Comparison of ENCODE assay signal across 23 cellular contexts in the genomic region with DNA sequence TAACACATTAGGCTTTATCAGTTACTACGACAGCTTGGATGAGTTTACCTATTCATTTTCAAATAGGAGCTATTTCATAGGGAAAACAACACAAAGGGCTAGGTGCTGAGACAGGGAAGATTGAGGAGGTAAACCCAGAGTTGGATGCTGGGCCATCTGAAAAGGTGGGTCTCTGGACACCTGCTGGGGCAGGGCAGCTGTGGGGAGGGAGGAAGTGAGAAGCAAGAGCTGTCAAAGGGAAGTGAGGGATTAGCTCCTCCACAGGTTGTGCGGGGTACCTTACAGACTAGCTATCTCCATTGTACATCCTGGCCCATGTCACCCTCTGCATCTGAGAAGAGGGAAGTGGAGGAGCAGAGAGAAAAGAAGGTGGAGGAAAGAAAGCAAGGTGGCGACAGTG. TPM values are rescaled to one million over a fixed set of nuclear protein-coding genes. Genes with fewer than 3 reads are reported as not detected.
"Had no signal": no experiment of that assay in that cellular context is flagged by ENCODE, and none has a peak within 500 bp of the region (broad histone marks: within the 10 kb centered on the region; RNA-seq: fewer than 3 reads in every experiment).

No MANE protein-coding gene starts in this region.

- H3K27ac ChIP-seq: breast epithelium, gastrocnemius medialis, heart left ventricle, prostate gland, right atrium auricular region, stomach, testis, upper lobe of left lung had no signal

- H3K36me3 ChIP-seq: breast epithelium, gastrocnemius medialis, prostate gland, right atrium auricular region, upper lobe of left lung had no signal

- H3K4me1 ChIP-seq: breast epithelium, gastrocnemius medialis, heart left ventricle, prostate gland, right atrium auricular region, stomach, testis, upper lobe of left lung had no signal

- ATAC-seq: activated CD8-positive, alpha-beta T cell treated with anti-CD3 and anti-CD28 coated beads for 36 hours; esophagus mucosa; gastrocnemius medialis; heart left ventricle; left lobe of liver had no signal

- H3K4me3 ChIP-seq: breast epithelium, gastrocnemius medialis, heart left ventricle, lung, prostate gland, right atrium auricular region, stomach, upper lobe of left lung had no signal

- DNase-seq: activated CD4-positive, alpha-beta T cell treated with anti-CD3 and anti-CD28 coated beads, Interleukin-2, amount 10 ng/mL, durations not matched to agents 24 days and 14 days; activated CD8-positive, alpha-beta T cell treated with anti-CD3 and anti-CD28 coated beads for 36 hours; activated naive CD4-positive, alpha-beta T cell treated with anti-CD3 and anti-CD28 coated beads, Interleukin-2, amount 10 ng/mL, durations not matched to agents 7 days and 5 days; activated T-cell treated with anti-CD3 and anti-CD28 coated beads, Interleukin-2, amount 50 U/mL, for 24 hours; effector CD4-positive, alpha-beta T cell; gastrocnemius medialis; heart left ventricle; kidney; stimulated activated CD4-positive, alpha-beta T cell treated with anti-CD3 and anti-CD28 coated beads, Interleukin-12 subunit alpha, Interleukin-12 subunit beta, amount 100 ng/mL, for 4 hours; stimulated activated CD4-positive, alpha-beta T cell treated with anti-CD3 and anti-CD28 coated beads, Interleukin-1b, Interleukin-23, amount 100 ng/mL, for 48 hours; stomach; T-helper 1 cell; T-helper 9 cell; upper lobe of left lung had no signal

- H3K27me3 ChIP-seq: breast epithelium, gastrocnemius medialis, right atrium auricular region, stomach, testis, upper lobe of left lung had no signal

- H3K9me3 ChIP-seq: breast epithelium, gastrocnemius medialis, heart left ventricle, prostate gland, right atrium auricular region, stomach, testis, upper lobe of left lung had no signal

RNA-seq across cellular contexts. Expression of a gene that starts 48.9 kb away (rescaled TPM):
- total RNA-seq: activated CD4-positive, alpha-beta T cell treated with anti-CD3 and anti-CD28 coated beads, Interleukin-2, amount 10 ng/mL, durations not matched to agents 24 days and 14 days; astrocyte; neural crest cell had no signal
